Comparison of ENCODE assay signal across 7 cellular contexts in genomic region chr15:68276668-68277067, GRCh38. TPM values are rescaled to one million over a fixed set of nuclear protein-coding genes. Genes with fewer than 3 reads are reported as not detected.
DNase-seq lines count a peak whose midpoint lies in the region; ATAC-seq and TF ChIP-seq lines count a peak whose summit lies in the region.

No MANE protein-coding gene starts in this region.

- peak overlapping the region; percentile 88 for H3K9ac ChIP-seq in iPS-18a (ENCODE audit: low read length)

- intact Hi-C loops in activated T-helper 1 cell treated with anti-CD3 and anti-CD28 coated beads, Interleukin-12 subunit alpha, Interleukin-12 subunit beta, Interleukin-2, Interleukin-4 antibody, amounts not matched to agents 30 ng/mL and 10 ng/mL and 1 ng/mL, durations not matched to agents 14 hours and 24 hours and 36 hours (cut with micrococcal nuclease), result loop anchor here (1.0 kb wide), 3 partner anchors 47 to 545 kb away; partner anchors contain the start of genes CLN6 and PIAS1

- peaks cover 58% of the 10 kb centered on the region for H3K4me1 Mint-ChIP-seq in activated T-helper 1 cell treated with anti-CD3 and anti-CD28 coated beads, Interleukin-12 subunit alpha, Interleukin-12 subunit beta, Interleukin-2, Interleukin-4 antibody, amounts not matched to agents 30 ng/mL and 10 ng/mL and 1 ng/mL, durations not matched to agents 14 hours and 24 hours and 36 hours (ENCODE audit: low read depth)
- peaks cover 27 to 46% of the 10 kb centered on the region in 2 donors for H3K4me1 Mint-ChIP-seq in stimulated activated naive B cell treated with anti-CD40 and anti-IgM and Interleukin-4, amounts not matched to agents 10 μg/mL and 1 μg/mL and 100 μg/mL, for 72 hours

- H3K4me1 ChIP-seq in iPS-18a (ENCODE audit: control insufficient read depth, low read depth, low read length), result peaks cover 37% of the 10 kb centered on the region

- H3K27ac Mint-ChIP-seq in activated T-helper 1 cell treated with anti-CD3 and anti-CD28 coated beads, Interleukin-12 subunit alpha, Interleukin-12 subunit beta, Interleukin-2, Interleukin-4 antibody, amounts not matched to agents 30 ng/mL and 10 ng/mL and 1 ng/mL, durations not matched to agents 14 hours and 24 hours and 36 hours, result peak overlapping the region; percentile 96
- peak overlapping the region; percentile 99 for H3K27ac Mint-ChIP-seq in stimulated activated naive B cell treated with anti-CD40 and anti-IgM and Interleukin-4, amounts not matched to agents 10 μg/mL and 1 μg/mL and 100 μg/mL, for 72 hours

- peaks cover 19% of the 10 kb centered on the region for H3K36me3 Mint-ChIP-seq in activated T-helper 1 cell treated with anti-CD3 and anti-CD28 coated beads, Interleukin-12 subunit alpha, Interleukin-12 subunit beta, Interleukin-2, Interleukin-4 antibody, amounts not matched to agents 30 ng/mL and 10 ng/mL and 1 ng/mL, durations not matched to agents 14 hours and 24 hours and 36 hours (ENCODE audit: low read depth)
- peaks cover 12 to 15% of the 10 kb centered on the region in 2 donors for H3K36me3 Mint-ChIP-seq in stimulated activated naive B cell treated with anti-CD40 and anti-IgM and Interleukin-4, amounts not matched to agents 10 μg/mL and 1 μg/mL and 100 μg/mL, for 72 hours

- H3K4me3 ChIP-seq in HL-60 (replicated peaks; ENCODE audit: insufficient read depth, low read length) (peak overlapping the region; percentile 97), iPS-18a (ENCODE audit: low read length) (peak overlapping the region; percentile 94)

- H3K9me3 ChIP-seq in iPS-18a (ENCODE audit: control insufficient read depth, low read depth, low read length), result no peaks in the 10 kb centered on the region

- H3K27me3 ChIP-seq in HL-60 (ENCODE audit: insufficient read depth, poor library complexity, severe bottlenecking) (no peaks in the 10 kb centered on the region), iPS-18a (ENCODE audit: control insufficient read depth, insufficient read depth, low read length) (no peaks in the 10 kb centered on the region)

- H3K27ac ChIP-seq in HL-60 (replicated peaks) (peak overlapping the region; percentile 97), iPS-18a (ENCODE audit: low read length) (peak overlapping the region; percentile 88)

- DNase-seq in HL-60 (ENCODE audit: low read depth in 1 of 2, low spot score in 1 of 2), result no peak
- no peak for DNase-seq in activated T-helper 1 cell treated with anti-CD3 and anti-CD28 coated beads, Interleukin-12 subunit alpha, Interleukin-12 subunit beta, Interleukin-2, Interleukin-4 antibody, amounts not matched to agents 30 ng/mL and 10 ng/mL and 1 ng/mL, durations not matched to agents 14 hours and 24 hours and 36 hours (ENCODE audit: low spot score)
- no peak for DNase-seq in stimulated activated naive B cell treated with anti-CD40 and anti-IgM and Interleukin-4, amounts not matched to agents 10 μg/mL and 1 μg/mL and 100 μg/mL, for 72 hours

- H3K4me3 Mint-ChIP-seq in activated T-helper 1 cell treated with anti-CD3 and anti-CD28 coated beads, Interleukin-12 subunit alpha, Interleukin-12 subunit beta, Interleukin-2, Interleukin-4 antibody, amounts not matched to agents 30 ng/mL and 10 ng/mL and 1 ng/mL, durations not matched to agents 14 hours and 24 hours and 36 hours, result peak overlapping the region; percentile 100
- peak overlapping the region; percentile 94 to 97 for H3K4me3 Mint-ChIP-seq in stimulated activated naive B cell treated with anti-CD40 and anti-IgM and Interleukin-4, amounts not matched to agents 10 μg/mL and 1 μg/mL and 100 μg/mL, for 72 hours

- peaks cover 5% of the 10 kb centered on the region for H3K36me3 ChIP-seq in iPS-18a (ENCODE audit: control insufficient read depth, low read depth, low read length)

- no peak for TF ChIP-seq CTCF in HL-60 (IDR thresholded peaks at IDR 0.05; ENCODE audit: insufficient read depth, low read length)

- peaks cover 3% of the 10 kb centered on the region for H3K27me3 Mint-ChIP-seq in activated T-helper 1 cell treated with anti-CD3 and anti-CD28 coated beads, Interleukin-12 subunit alpha, Interleukin-12 subunit beta, Interleukin-2, Interleukin-4 antibody, amounts not matched to agents 30 ng/mL and 10 ng/mL and 1 ng/mL, durations not matched to agents 14 hours and 24 hours and 36 hours (ENCODE audit: insufficient read depth)
- H3K27me3 Mint-ChIP-seq in stimulated activated naive B cell treated with anti-CD40 and anti-IgM and Interleukin-4, amounts not matched to agents 10 μg/mL and 1 μg/mL and 100 μg/mL, for 72 hours, result no peaks in the 10 kb centered on the region

- no peaks in the 10 kb centered on the region for H3K9me3 Mint-ChIP-seq in activated T-helper 1 cell treated with anti-CD3 and anti-CD28 coated beads, Interleukin-12 subunit alpha, Interleukin-12 subunit beta, Interleukin-2, Interleukin-4 antibody, amounts not matched to agents 30 ng/mL and 10 ng/mL and 1 ng/mL, durations not matched to agents 14 hours and 24 hours and 36 hours
- no peaks in the 10 kb centered on the region for H3K9me3 Mint-ChIP-seq in stimulated activated naive B cell treated with anti-CD40 and anti-IgM and Interleukin-4, amounts not matched to agents 10 μg/mL and 1 μg/mL and 100 μg/mL, for 72 hours

- ATAC-seq in stimulated activated naive B cell treated with anti-CD40 and anti-IgM and Interleukin-4, amounts not matched to agents 10 μg/mL and 1 μg/mL and 100 μg/mL, for 72 hours (replicated peaks), result no peak
- ATAC-seq in HG03280 (IDR thresholded peaks at IDR 0.05; ENCODE audit: unreplicated experiment) (no peak), HG03469 (IDR thresholded peaks at IDR 0.05; ENCODE audit: unreplicated experiment) (no peak), HG02973 (IDR thresholded peaks at IDR 0.05; ENCODE audit: unreplicated experiment) (no peak)

RNA-seq across cellular contexts. Expression of gene FEM1B, which starts 0.9 kb away (rescaled TPM):
- total RNA-seq in activated T-helper 1 cell treated with anti-CD3 and anti-CD28 coated beads, Interleukin-12 subunit alpha, Interleukin-12 subunit beta, Interleukin-2, Interleukin-4 antibody, amounts not matched to agents 30 ng/mL and 10 ng/mL and 1 ng/mL, durations not matched to agents 14 hours and 24 hours and 36 hours, result 42.8 and 49.4 TPM in 2 replicates

RNA-seq across cellular contexts. Expression of gene CLN6, which starts 47.1 kb away (rescaled TPM):
- 95.3 and 98.3 TPM in 2 replicates for total RNA-seq in activated T-helper 1 cell treated with anti-CD3 and anti-CD28 coated beads, Interleukin-12 subunit alpha, Interleukin-12 subunit beta, Interleukin-2, Interleukin-4 antibody, amounts not matched to agents 30 ng/mL and 10 ng/mL and 1 ng/mL, durations not matched to agents 14 hours and 24 hours and 36 hours
